In the genomic region with DNA sequence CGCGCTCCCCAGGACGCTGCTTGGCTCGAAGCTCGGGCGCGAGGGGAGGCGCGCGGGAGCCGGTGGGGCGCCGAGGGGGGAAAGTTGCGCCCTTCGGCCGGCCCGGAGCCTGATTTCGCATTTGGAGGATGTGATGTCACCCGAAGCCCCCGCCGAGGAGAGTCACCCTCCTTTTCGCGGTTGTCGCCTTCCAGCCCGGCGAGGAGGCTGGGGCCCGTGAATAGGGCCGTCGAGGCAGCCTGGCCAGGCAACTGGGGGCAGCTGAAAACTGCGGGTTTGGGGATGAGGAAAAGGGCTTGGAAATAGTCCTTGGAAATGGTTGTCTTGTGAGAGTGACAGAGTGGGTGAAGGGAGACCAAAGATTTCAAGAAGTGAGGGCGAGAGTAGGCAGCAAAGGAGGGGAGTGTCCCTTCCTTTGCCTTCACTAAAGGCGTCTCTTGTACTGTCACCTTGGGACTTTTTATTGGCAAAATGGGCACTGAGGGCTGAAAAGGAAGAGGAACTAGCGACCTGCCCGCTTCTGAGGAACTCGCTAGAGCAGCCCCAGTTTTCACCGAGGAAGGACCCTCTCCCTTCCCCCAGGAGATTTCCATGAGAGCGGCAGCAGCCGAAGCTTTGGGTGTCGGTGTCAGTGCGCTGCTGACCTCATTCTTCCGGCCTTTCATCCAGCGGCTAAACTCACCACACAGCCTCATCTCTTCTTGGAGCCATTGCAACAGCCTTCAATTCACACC, we compare ENCODE assay signal across 1 cellular context.
A peak's percentile ranks its signal among the peaks of the same experiment; 100 is the strongest.
TF ChIP-seq lines count a peak whose summit lies in the region.

Gene CD8A, minus strand, starts transcription at position 86 of the 734 bp plus-strand sequence. CDS start 88 bp downstream, outside the sequence.

TF ChIP-seq in WTC11, 78 proteins besides CTCF, POLR2A, EP300 and RAD21 (continued from another document):
- TF ChIP-seq FOXP1 (CRISPR knock-in tag; IDR thresholded peaks at IDR 0.05; ENCODE audit: borderline replicate concordance): 0 out of 2 replicates have a peak, but pooled peaks have one; percentile 60
- 0 out of 2 replicates have a peak, but pooled peaks have one; percentile 39 for TF ChIP-seq TP53 (CRISPR knock-in tag; IDR thresholded peaks at IDR 0.05)
